ENCODE assay signal across 10 cellular contexts in the genomic region with DNA sequence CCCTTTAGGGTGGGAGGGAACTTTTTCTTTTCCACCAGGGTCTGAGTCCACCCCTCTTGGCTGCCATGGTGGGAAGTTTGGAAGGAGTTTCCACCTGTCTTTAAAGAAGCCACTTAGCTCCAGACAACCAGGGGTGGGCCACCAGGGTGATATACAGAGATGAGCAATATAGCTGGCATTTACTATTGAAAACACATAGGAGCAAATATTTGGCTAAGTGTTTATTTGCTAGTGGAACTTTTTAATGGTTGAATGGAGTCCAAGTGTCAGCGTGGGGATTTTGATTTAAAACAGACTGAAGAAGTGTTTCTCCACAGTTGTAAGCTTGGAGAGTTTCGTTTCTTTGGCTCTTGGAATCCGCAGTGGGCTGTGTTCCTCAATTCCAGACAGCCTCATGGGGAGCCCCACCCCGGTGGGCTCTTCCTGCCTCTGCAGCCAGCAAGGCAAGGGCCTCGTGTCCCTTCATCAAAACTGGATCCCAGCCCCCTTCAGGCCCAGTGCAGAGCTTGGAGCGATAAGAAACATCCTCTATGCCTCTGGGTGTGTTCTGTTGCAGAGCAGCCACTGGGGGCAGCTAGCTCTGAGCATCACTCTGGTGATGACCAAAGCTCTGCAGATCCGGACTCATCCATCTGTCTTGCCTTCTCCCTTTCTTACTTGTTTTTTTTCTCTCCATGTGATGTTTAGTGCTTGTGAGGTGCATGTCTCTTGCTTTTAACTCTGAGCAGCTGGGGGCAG. TPM values are rescaled to one million over a fixed set of nuclear protein-coding genes. Genes with fewer than 3 reads are reported as not detected.
DNase-seq lines count a peak whose midpoint lies in the region; ATAC-seq and TF ChIP-seq lines count a peak whose summit lies in the region.
"Had no signal": no experiment of that assay in that cellular context is flagged by ENCODE, and none has a peak within 500 bp of the region (broad histone marks: within the 10 kb centered on the region; RNA-seq: fewer than 3 reads in every experiment).

No MANE protein-coding gene starts in this region.

- no peaks in the 10 kb centered on the region for H3K27me3 Mint-ChIP-seq in CD4-positive, CD25-positive, alpha-beta regulatory T cell
- H3K27me3 Mint-ChIP-seq in T-cell: peaks cover 0 to 5% of the 10 kb centered on the region in 2 donors

- no peaks in the 10 kb centered on the region for H3K4me1 ChIP-seq in CD4-positive, CD25-positive, alpha-beta regulatory T cell (ENCODE audit: control insufficient read depth, insufficient read depth, low read length, poor library complexity, severe bottlenecking)
- H3K4me1 ChIP-seq: right lobe of liver had no signal

- peak overlapping the region in 1 of 3 donors; percentile 85 for H3K27ac Mint-ChIP-seq in CD4-positive, CD25-positive, alpha-beta regulatory T cell
- H3K27ac Mint-ChIP-seq in T-cell: no peak overlapping the region

- H3K27me3 ChIP-seq in CD4-positive, CD25-positive, alpha-beta regulatory T cell (ENCODE audit: control insufficient read depth, insufficient read depth, low read length): peaks cover 3% of the 10 kb centered on the region
- no peaks in the 10 kb centered on the region for H3K27me3 ChIP-seq in kidney epithelial cell (ENCODE audit: control insufficient read depth, insufficient read depth, low read length)
- H3K27me3 ChIP-seq: right lobe of liver had no signal

- H3K9me3 Mint-ChIP-seq in CD4-positive, CD25-positive, alpha-beta regulatory T cell: peaks cover 0 to 2% (median 0%) of the 10 kb centered on the region in 7 donors
- no peaks in the 10 kb centered on the region for H3K9me3 Mint-ChIP-seq in T-cell

- ATAC-seq in CD4-positive, CD25-positive, alpha-beta regulatory T cell (ENCODE audit: low read depth in 2 of 2): peak; percentile 61 to 79
- ATAC-seq in T-cell (replicated peaks in 1 of 4) (peak; percentile 75 to 88 (median 84)), HG02610 (IDR thresholded peaks at IDR 0.05; ENCODE audit: unreplicated experiment) (no peak), HG03565 (IDR thresholded peaks at IDR 0.05; ENCODE audit: unreplicated experiment) (no peak), GM18505 (IDR thresholded peaks at IDR 0.05; ENCODE audit: unreplicated experiment) (no peak)

- TF ChIP-seq CTCF in kidney epithelial cell (IDR thresholded peaks at IDR 0.05; ENCODE audit: insufficient read depth, low read length, poor library complexity, severe bottlenecking): peak; percentile 44

- H3K27ac ChIP-seq in CD4-positive, CD25-positive, alpha-beta regulatory T cell (ENCODE audit: insufficient read depth, low read length, poor library complexity, severe bottlenecking): no peak overlapping the region
- H3K27ac ChIP-seq: right lobe of liver had no signal

- H3K4me3 ChIP-seq in CD4-positive, CD25-positive, alpha-beta regulatory T cell (ENCODE audit: low read depth, low read length): no peak overlapping the region
- H3K4me3 ChIP-seq in kidney epithelial cell (ENCODE audit: low read depth, low read length): no peak overlapping the region
- H3K4me3 ChIP-seq: right lobe of liver had no signal

- H3K4me3 Mint-ChIP-seq in CD4-positive, CD25-positive, alpha-beta regulatory T cell: peak overlapping the region in 1 of 4 donors; percentile 44
- no peak overlapping the region for H3K4me3 Mint-ChIP-seq in T-cell

- H3K9me3 ChIP-seq in CD4-positive, CD25-positive, alpha-beta regulatory T cell (ENCODE audit: control insufficient read depth in 2 of 2, low read length in 2 of 2): no peaks in the 10 kb centered on the region
- H3K9me3 ChIP-seq: right lobe of liver had no signal

- H3K36me3 Mint-ChIP-seq in CD4-positive, CD25-positive, alpha-beta regulatory T cell: no peaks in the 10 kb centered on the region
- no peaks in the 10 kb centered on the region for H3K36me3 Mint-ChIP-seq in T-cell

- DNase-seq in CD4-positive, CD25-positive, alpha-beta regulatory T cell: peak in 2 of 3 donors; percentile 18 to 31
- peak; percentile 46 for DNase-seq in HCEC 1CT
- DNase-seq in T-cell: peak in 18 of 34 experiments; percentile 2 to 23 (median 7)
- no peak for DNase-seq in kidney epithelial cell (ENCODE audit: low read depth)
- DNase-seq in activated CD4-positive, CD25-positive, alpha-beta regulatory T cell treated with anti-CD3 and anti-CD28 coated beads, Interleukin-2, amount 50 U/mL, for 72 hours: no peak
- DNase-seq: right lobe of liver had no signal

- POLR2A ChIA-PET in T-cell (lab: Charles Lee): interaction anchor here in 1 of 2 donors (1.0 kb wide), 1 partner anchor 26 kb away, joined by 3 read pairs; no protein-coding TSS in a partner anchor

- H3K4me1 Mint-ChIP-seq in CD4-positive, CD25-positive, alpha-beta regulatory T cell: peaks cover 0 to 17% (median 2%) of the 10 kb centered on the region in 4 donors
- peaks cover 0 to 6% (median 6%) of the 10 kb centered on the region in 3 donors for H3K4me1 Mint-ChIP-seq in T-cell

- CTCF ChIA-PET in T-cell (lab: Charles Lee): interaction anchor here in 1 of 2 donors (1.4 kb wide), 1 partner anchor 15 kb away, joined by 3 read pairs; no protein-coding TSS in a partner anchor

- no peaks in the 10 kb centered on the region for H3K36me3 ChIP-seq in CD4-positive, CD25-positive, alpha-beta regulatory T cell (ENCODE audit: control insufficient read depth, insufficient read depth, low read length)
- H3K36me3 ChIP-seq in kidney epithelial cell (ENCODE audit: control insufficient read depth, insufficient read depth, low read length): no peaks in the 10 kb centered on the region
- H3K36me3 ChIP-seq: right lobe of liver had no signal

- TF ChIP-seq POLR2A in GM18505 (IDR thresholded peaks at IDR 0.05; ENCODE audit: borderline replicate concordance, extremely low read depth, insufficient read depth, insufficient read length): no peak

RNA-seq across cellular contexts. Expression of gene NOG, which starts 36.1 kb away (rescaled TPM):
- 4.8 TPM for total RNA-seq in CD4-positive, CD25-positive, alpha-beta regulatory T cell
- 10 to 100 TPM; 14.2 to 34.7 (median 23.7) TPM for polyA plus RNA-seq in CD4-positive, CD25-positive, alpha-beta regulatory T cell
- total RNA-seq in T-cell (10 to 100 TPM in 4 of 5 donors, 1 to 10 TPM in 1; 9.2 to 82.3 (median 64.6) TPM), kidney epithelial cell (32.8 and 34.6 TPM in 2 replicates)
- total RNA-seq: T-helper 1 cell treated with Interleukin-12 subunit alpha and Interleukin-12 subunit beta and Interleukin-4 antibody, amounts not matched to agents 30 ng/mL and 1 ng/mL, for 36 hours had no signal

Comparison
In these comparisons a context has a peak if more than half of its experiments do, and no peak if none do; other contexts are left out.
1. ATAC-seq: peak in CD4-positive, CD25-positive, alpha-beta regulatory T cell (2 of 2) and T-cell (4 of 4); none in HG02610 (single experiment), HG03565 (single experiment) and GM18505 (single experiment).
2. DNase-seq: peak in CD4-positive, CD25-positive, alpha-beta regulatory T cell (2 of 3), HCEC 1CT (single experiment) and T-cell (18 of 34); none in kidney epithelial cell (single experiment) and activated CD4-positive, CD25-positive, alpha-beta regulatory T cell treated with anti-CD3 and anti-CD28 coated beads, Interleukin-2, amount 50 U/mL, for 72 hours (single experiment).